In the genomic region with DNA sequence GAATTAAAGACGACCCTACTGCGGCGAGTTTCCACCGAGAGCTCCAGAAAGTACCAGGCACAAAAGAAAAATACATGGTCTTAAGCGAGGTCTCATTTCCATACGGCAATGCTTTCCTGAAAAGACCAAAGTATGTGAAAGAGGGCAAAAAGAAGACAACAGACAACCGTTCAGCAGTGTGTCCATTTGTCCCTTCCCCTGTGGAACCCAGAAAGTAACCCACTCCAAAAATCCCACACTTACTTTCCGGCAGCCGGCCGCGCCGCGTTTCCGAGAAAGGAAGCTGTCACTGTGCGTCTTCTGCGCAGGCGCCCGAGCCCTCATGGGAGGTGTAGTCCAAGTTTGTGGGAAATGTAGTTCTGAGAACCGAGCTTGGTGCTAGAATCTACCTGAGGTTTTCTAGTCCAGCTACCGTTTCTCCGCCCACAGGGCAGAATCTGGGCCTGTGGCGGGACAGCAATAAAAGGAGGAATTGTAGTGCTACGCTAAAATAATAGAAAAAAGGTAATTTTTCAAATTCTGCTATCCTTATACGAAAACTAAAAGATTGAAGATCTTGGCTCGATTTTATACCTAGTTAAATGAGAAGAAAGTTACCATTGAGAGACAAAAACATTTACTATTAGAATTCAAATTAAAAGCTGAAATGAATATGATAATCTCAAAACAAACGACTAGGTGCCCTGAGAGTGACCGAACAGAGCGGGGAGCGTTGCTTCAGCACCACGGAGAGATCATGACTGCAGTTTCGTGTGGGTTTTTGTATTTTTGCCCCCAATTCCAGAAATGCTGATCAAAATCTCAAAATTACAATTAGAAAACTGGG, we compare ENCODE assay signal across 1 cellular context.
TF ChIP-seq lines count a peak whose summit lies in the region.

A gene with protein sequence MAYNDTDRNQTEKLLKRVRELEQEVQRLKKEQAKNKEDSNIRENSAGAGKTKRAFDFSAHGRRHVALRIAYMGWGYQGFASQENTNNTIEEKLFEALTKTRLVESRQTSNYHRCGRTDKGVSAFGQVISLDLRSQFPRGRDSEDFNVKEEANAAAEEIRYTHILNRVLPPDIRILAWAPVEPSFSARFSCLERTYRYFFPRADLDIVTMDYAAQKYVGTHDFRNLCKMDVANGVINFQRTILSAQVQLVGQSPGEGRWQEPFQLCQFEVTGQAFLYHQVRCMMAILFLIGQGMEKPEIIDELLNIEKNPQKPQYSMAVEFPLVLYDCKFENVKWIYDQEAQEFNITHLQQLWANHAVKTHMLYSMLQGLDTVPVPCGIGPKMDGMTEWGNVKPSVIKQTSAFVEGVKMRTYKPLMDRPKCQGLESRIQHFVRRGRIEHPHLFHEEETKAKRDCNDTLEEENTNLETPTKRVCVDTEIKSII (minus strand): TSS at position 280 of the 826 bp plus-strand sequence. CDS start 6,922 bp downstream, outside the sequence.

TF ChIP-seq in GM23338, 12 proteins besides CTCF, POLR2A, EP300 and RAD21:
- TF ChIP-seq NANOG (IDR thresholded peaks at IDR 0.05; ENCODE audit: borderline replicate concordance) (no peak), STAT1 (IDR thresholded peaks at IDR 0.05; ENCODE audit: unreplicated experiment) (no peak), POLR2AphosphoS5 (IDR thresholded peaks at IDR 0.05; ENCODE audit: low read depth) (peak; percentile 92), JUNB (IDR thresholded peaks at IDR 0.05; ENCODE audit: unreplicated experiment) (no peak), ZNF331 (CRISPR knock-in tag; IDR thresholded peaks at IDR 0.05; ENCODE audit: low read depth) (no peak), CREB1 (CRISPR knock-in tag; IDR thresholded peaks at IDR 0.05; ENCODE audit: low read depth) (peak; percentile 77), EZH2phosphoT487 (IDR thresholded peaks at IDR 0.05; ENCODE audit: unreplicated experiment) (no peak)
- TF ChIP-seq, protein P1, sequence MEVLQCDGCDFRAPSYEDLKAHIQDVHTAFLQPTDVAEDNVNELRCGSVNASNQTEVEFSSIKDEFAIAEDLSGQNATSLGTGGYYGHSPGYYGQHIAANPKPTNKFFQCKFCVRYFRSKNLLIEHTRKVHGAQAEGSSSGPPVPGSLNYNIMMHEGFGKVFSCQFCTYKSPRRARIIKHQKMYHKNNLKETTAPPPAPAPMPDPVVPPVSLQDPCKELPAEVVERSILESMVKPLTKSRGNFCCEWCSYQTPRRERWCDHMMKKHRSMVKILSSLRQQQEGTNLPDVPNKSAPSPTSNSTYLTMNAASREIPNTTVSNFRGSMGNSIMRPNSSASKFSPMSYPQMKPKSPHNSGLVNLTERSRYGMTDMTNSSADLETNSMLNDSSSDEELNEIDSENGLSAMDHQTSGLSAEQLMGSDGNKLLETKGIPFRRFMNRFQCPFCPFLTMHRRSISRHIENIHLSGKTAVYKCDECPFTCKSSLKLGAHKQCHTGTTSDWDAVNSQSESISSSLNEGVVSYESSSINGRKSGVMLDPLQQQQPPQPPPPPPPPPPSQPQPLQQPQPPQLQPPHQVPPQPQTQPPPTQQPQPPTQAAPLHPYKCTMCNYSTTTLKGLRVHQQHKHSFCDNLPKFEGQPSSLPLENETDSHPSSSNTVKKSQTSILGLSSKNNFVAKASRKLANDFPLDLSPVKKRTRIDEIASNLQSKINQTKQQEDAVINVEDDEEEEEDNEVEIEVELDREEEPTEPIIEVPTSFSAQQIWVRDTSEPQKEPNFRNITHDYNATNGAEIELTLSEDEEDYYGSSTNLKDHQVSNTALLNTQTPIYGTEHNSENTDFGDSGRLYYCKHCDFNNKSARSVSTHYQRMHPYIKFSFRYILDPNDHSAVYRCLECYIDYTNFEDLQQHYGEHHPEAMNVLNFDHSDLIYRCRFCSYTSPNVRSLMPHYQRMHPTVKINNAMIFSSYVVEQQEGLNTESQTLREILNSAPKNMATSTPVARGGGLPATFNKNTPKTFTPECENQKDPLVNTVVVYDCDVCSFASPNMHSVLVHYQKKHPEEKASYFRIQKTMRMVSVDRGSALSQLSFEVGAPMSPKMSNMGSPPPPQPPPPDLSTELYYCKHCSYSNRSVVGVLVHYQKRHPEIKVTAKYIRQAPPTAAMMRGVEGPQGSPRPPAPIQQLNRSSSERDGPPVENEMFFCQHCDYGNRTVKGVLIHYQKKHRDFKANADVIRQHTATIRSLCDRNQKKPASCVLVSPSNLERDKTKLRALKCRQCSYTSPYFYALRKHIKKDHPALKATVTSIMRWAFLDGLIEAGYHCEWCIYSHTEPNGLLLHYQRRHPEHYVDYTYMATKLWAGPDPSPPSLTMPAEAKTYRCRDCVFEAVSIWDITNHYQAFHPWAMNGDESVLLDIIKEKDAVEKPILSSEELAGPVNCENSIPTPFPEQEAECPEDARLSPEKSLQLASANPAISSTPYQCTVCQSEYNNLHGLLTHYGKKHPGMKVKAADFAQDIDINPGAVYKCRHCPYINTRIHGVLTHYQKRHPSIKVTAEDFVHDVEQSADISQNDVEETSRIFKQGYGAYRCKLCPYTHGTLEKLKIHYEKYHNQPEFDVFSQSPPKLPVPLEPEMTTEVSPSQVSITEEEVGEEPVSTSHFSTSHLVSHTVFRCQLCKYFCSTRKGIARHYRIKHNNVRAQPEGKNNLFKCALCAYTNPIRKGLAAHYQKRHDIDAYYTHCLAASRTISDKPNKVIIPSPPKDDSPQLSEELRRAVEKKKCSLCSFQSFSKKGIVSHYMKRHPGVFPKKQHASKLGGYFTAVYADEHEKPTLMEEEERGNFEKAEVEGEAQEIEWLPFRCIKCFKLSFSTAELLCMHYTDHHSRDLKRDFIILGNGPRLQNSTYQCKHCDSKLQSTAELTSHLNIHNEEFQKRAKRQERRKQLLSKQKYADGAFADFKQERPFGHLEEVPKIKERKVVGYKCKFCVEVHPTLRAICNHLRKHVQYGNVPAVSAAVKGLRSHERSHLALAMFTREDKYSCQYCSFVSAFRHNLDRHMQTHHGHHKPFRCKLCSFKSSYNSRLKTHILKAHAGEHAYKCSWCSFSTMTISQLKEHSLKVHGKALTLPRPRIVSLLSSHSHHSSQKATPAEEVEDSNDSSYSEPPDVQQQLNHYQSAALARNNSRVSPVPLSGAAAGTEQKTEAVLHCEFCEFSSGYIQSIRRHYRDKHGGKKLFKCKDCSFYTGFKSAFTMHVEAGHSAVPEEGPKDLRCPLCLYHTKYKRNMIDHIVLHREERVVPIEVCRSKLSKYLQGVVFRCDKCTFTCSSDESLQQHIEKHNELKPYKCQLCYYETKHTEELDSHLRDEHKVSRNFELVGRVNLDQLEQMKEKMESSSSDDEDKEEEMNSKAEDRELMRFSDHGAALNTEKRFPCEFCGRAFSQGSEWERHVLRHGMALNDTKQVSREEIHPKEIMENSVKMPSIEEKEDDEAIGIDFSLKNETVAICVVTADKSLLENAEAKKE (CRISPR knock-in tag; IDR thresholded peaks at IDR 0.05), result no peak
- TF ChIP-seq, protein P2, sequence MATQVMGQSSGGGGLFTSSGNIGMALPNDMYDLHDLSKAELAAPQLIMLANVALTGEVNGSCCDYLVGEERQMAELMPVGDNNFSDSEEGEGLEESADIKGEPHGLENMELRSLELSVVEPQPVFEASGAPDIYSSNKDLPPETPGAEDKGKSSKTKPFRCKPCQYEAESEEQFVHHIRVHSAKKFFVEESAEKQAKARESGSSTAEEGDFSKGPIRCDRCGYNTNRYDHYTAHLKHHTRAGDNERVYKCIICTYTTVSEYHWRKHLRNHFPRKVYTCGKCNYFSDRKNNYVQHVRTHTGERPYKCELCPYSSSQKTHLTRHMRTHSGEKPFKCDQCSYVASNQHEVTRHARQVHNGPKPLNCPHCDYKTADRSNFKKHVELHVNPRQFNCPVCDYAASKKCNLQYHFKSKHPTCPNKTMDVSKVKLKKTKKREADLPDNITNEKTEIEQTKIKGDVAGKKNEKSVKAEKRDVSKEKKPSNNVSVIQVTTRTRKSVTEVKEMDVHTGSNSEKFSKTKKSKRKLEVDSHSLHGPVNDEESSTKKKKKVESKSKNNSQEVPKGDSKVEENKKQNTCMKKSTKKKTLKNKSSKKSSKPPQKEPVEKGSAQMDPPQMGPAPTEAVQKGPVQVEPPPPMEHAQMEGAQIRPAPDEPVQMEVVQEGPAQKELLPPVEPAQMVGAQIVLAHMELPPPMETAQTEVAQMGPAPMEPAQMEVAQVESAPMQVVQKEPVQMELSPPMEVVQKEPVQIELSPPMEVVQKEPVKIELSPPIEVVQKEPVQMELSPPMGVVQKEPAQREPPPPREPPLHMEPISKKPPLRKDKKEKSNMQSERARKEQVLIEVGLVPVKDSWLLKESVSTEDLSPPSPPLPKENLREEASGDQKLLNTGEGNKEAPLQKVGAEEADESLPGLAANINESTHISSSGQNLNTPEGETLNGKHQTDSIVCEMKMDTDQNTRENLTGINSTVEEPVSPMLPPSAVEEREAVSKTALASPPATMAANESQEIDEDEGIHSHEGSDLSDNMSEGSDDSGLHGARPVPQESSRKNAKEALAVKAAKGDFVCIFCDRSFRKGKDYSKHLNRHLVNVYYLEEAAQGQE (IDR thresholded peaks at IDR 0.05; ENCODE audit: unreplicated experiment), result peak; percentile 72
- TF ChIP-seq, protein P3, sequence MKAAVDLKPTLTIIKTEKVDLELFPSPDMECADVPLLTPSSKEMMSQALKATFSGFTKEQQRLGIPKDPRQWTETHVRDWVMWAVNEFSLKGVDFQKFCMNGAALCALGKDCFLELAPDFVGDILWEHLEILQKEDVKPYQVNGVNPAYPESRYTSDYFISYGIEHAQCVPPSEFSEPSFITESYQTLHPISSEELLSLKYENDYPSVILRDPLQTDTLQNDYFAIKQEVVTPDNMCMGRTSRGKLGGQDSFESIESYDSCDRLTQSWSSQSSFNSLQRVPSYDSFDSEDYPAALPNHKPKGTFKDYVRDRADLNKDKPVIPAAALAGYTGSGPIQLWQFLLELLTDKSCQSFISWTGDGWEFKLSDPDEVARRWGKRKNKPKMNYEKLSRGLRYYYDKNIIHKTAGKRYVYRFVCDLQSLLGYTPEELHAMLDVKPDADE (IDR thresholded peaks at IDR 0.05), result peak; percentile 95
